ENCODE assay signal across 29 cellular contexts in the genomic region with DNA sequence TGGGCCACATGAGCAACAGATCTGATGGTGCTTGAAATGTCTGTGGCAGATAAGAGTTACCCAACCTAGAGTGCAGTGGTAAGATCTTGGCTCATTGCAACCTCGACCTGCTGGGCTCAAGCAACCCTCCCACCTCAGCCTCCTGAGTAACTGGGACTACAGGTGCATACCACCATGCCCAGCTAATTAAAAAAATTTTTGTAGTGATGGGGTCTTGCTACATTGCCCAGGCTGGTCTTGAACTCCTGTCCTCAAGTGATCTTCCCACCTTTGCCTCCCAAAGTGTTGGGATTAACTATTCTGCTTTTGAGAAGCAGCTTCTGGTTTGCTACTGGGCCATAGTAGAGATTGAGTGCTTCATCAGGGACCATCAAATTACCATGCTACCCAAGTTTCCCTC.
"Had no signal": no experiment of that assay in that cellular context is flagged by ENCODE, and none has a peak within 500 bp of the region (broad histone marks: within the 10 kb centered on the region; RNA-seq: fewer than 3 reads in every experiment).

No MANE protein-coding gene starts in this region.

- H3K36me3 ChIP-seq: suprapubic skin, thoracic aorta, thyroid gland, tibial nerve, transverse colon, upper lobe of left lung, uterus, vagina had no signal

- FAIRE-seq: urothelium cell line had no signal

- H3K27me3 ChIP-seq: stomach, suprapubic skin, testis, thyroid gland, tibial artery, tibial nerve, transverse colon, upper lobe of left lung, upper lobe of right lung, uterus, vagina had no signal

- H3K27me3 Mint-ChIP-seq: stimulated activated memory B cell treated with anti-CD40 and anti-IgM and Interleukin-4, amounts not matched to agents 10 μg/mL and 1 μg/mL and 100 μg/mL, for 72 hours; stimulated activated naive B cell treated with anti-CD40 and anti-IgM and Interleukin-4, amounts not matched to agents 10 μg/mL and 1 μg/mL and 100 μg/mL, for 72 hours; stimulated activated naive CD8-positive, alpha-beta T cell treated with anti-CD3 and anti-CD28 coated beads, Interleukin-15, amount 100 ng/mL, for 72 hours; stimulated activated naive CD8-positive, alpha-beta T cell treated with anti-CD3 and anti-CD28 coated beads, Interleukin-15, Interleukin-2, amounts not matched to agents 100 ng/mL and 50 ng/mL, for 24 hours had no signal

- H3K27ac Mint-ChIP-seq: stimulated activated effector memory CD8-positive, alpha-beta T cell treated with anti-CD3 and anti-CD28 coated beads, Interleukin-12 subunit alpha, Interleukin-12 subunit beta, amount 100 ng/mL, for 72 hours; stimulated activated memory B cell treated with anti-CD40 and anti-IgM and Interleukin-4, amounts not matched to agents 10 μg/mL and 1 μg/mL and 100 μg/mL, for 72 hours; stimulated activated naive B cell treated with anti-CD40 and anti-IgM and Interleukin-4, amounts not matched to agents 10 μg/mL and 1 μg/mL and 100 μg/mL, for 72 hours; stimulated activated naive CD8-positive, alpha-beta T cell treated with anti-CD3 and anti-CD28 coated beads, Interleukin-15, amount 100 ng/mL, for 72 hours; stimulated activated naive CD8-positive, alpha-beta T cell treated with anti-CD3 and anti-CD28 coated beads, Interleukin-15, Interleukin-2, amounts not matched to agents 100 ng/mL and 50 ng/mL, for 24 hours; type B pancreatic cell had no signal

- ATAC-seq: stimulated activated effector memory CD8-positive, alpha-beta T cell treated with anti-CD3 and anti-CD28 coated beads, Interleukin-12 subunit alpha, Interleukin-12 subunit beta, amount 100 ng/mL, for 72 hours; stimulated activated memory B cell treated with anti-CD40 and anti-IgM and Interleukin-4, amounts not matched to agents 10 μg/mL and 1 μg/mL and 100 μg/mL, for 72 hours; stimulated activated naive B cell treated with anti-CD40 and anti-IgM and Interleukin-4, amounts not matched to agents 10 μg/mL and 1 μg/mL and 100 μg/mL, for 72 hours; stimulated activated naive CD8-positive, alpha-beta T cell treated with anti-CD3 and anti-CD28 coated beads, Interleukin-15, amount 100 ng/mL, for 72 hours; stimulated activated naive CD8-positive, alpha-beta T cell treated with anti-CD3 and anti-CD28 coated beads, Interleukin-15, Interleukin-2, amounts not matched to agents 100 U/mL and 50 U/mL, for 24 hours; upper lobe of right lung had no signal

- H3K27ac ChIP-seq: stomach, suprapubic skin, testis, thoracic aorta, thyroid gland, tibial artery, tibial nerve, transverse colon, upper lobe of left lung, upper lobe of right lung, uterus, vagina had no signal

- H3K4me1 ChIP-seq: uterus had no signal

- DNase-seq: stimulated activated CD4-positive, alpha-beta T cell treated with anti-CD3 and anti-CD28 coated beads, Interleukin-2, amount 100 ng/mL, for 48 hours; stimulated activated CD4-positive, alpha-beta T cell treated with anti-CD3 and anti-CD28 coated beads, Interleukin-4, amount 100 ng/mL, for 1 hour; stimulated activated CD4-positive, alpha-beta T cell treated with anti-CD3 and anti-CD28 coated beads, Interleukin-4, amount 100 ng/mL, for 24 hours; stimulated activated CD4-positive, alpha-beta T cell treated with anti-CD3 and anti-CD28 coated beads, Interleukin-4, amount 100 ng/mL, for 4 hours; stimulated activated CD8-positive, alpha-beta memory T cell treated with anti-CD3 and anti-CD28 coated beads, Interleukin-4, amount 100 ng/mL, for 48 hours; stimulated activated naive B cell treated with anti-CD40 and anti-IgM and Interleukin-4, amounts not matched to agents 10 μg/mL and 1 μg/mL and 100 μg/mL, for 72 hours; stimulated activated naive CD4-positive, alpha-beta T cell; stimulated activated naive CD4-positive, alpha-beta T cell treated with Interleukin-2 at 50 U/mL for 16 hours; stimulated activated naive CD8-positive, alpha-beta T cell treated with anti-CD3 and anti-CD28 coated beads, Interleukin-15, amount 100 ng/mL, for 72 hours; stimulated activated naive CD8-positive, alpha-beta T cell treated with anti-CD3 and anti-CD28 coated beads, Interleukin-15, Interleukin-2, amounts not matched to agents 100 U/mL and 50 U/mL, for 24 hours; stomach; substantia nigra; testis; thyroid gland; tibial artery; transverse colon; trophoblast cell; upper lobe of left lung; upper lobe of right lung; uterus had no signal

- H3K4me3 ChIP-seq: stomach, suprapubic skin, testis, thoracic aorta, thyroid gland, tibial artery, tibial nerve, transverse colon, upper lobe of left lung, upper lobe of right lung, uterus, vagina had no signal

- H3K4me3 Mint-ChIP-seq: stimulated activated effector memory CD8-positive, alpha-beta T cell treated with anti-CD3 and anti-CD28 coated beads, Interleukin-12 subunit alpha, Interleukin-12 subunit beta, amount 100 ng/mL, for 72 hours; stimulated activated memory B cell treated with anti-CD40 and anti-IgM and Interleukin-4, amounts not matched to agents 10 μg/mL and 1 μg/mL and 100 μg/mL, for 72 hours; stimulated activated naive B cell treated with anti-CD40 and anti-IgM and Interleukin-4, amounts not matched to agents 10 μg/mL and 1 μg/mL and 100 μg/mL, for 72 hours; stimulated activated naive CD8-positive, alpha-beta T cell treated with anti-CD3 and anti-CD28 coated beads, Interleukin-15, amount 100 ng/mL, for 72 hours; stimulated activated naive CD8-positive, alpha-beta T cell treated with anti-CD3 and anti-CD28 coated beads, Interleukin-15, Interleukin-2, amounts not matched to agents 100 ng/mL and 50 ng/mL, for 24 hours; type B pancreatic cell had no signal

- H3K9me3 Mint-ChIP-seq: stimulated activated effector memory CD8-positive, alpha-beta T cell treated with anti-CD3 and anti-CD28 coated beads, Interleukin-12 subunit alpha, Interleukin-12 subunit beta, amount 100 ng/mL, for 72 hours; stimulated activated memory B cell treated with anti-CD40 and anti-IgM and Interleukin-4, amounts not matched to agents 10 μg/mL and 1 μg/mL and 100 μg/mL, for 72 hours; stimulated activated naive B cell treated with anti-CD40 and anti-IgM and Interleukin-4, amounts not matched to agents 10 μg/mL and 1 μg/mL and 100 μg/mL, for 72 hours; stimulated activated naive CD8-positive, alpha-beta T cell treated with anti-CD3 and anti-CD28 coated beads, Interleukin-15, Interleukin-2, amounts not matched to agents 100 ng/mL and 50 ng/mL, for 24 hours; type B pancreatic cell had no signal

- H3K9me3 ChIP-seq: stomach, suprapubic skin, testis, thoracic aorta, thyroid gland, tibial artery, tibial nerve, transverse colon, upper lobe of left lung, upper lobe of right lung, uterus, vagina had no signal
